20 cellular contexts compared by ENCODE assay signal in the genomic region with DNA sequence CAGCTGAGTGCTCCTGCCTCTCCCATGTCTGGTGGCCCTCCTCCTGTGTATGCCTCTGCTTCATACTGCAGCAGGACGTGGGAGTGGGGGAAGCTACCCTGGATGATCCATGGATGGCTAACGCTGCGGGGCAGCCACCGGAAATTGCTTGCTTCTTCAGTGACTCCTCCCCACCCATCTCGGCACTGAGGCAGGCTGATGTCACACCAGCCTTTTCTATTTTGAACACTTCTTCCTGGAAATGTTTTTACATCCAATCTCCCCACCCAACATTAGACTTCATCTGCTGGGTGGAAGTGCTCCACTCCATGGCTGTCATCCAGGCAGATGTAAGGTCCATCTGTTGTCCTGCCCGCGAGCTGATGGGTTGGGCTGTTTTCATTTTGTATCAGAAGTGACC. TPM values are rescaled to one million over a fixed set of nuclear protein-coding genes. Genes with fewer than 3 reads are reported as not detected.
A peak's percentile ranks its signal among the peaks of the same experiment; 100 is the strongest.
DNase-seq lines count a peak whose midpoint lies in the region; ATAC-seq, FAIRE-seq and TF ChIP-seq lines count a peak whose summit lies in the region.
"Had no signal": no experiment of that assay in that cellular context is flagged by ENCODE, and none has a peak within 500 bp of the region (broad histone marks: within the 10 kb centered on the region; RNA-seq: fewer than 3 reads in every experiment).

No MANE protein-coding gene starts in this region.

- intact Hi-C loops in aorta (cut with DNase I), result no loop called here

- no peak overlapping the region for H3K27ac ChIP-seq in aorta (ENCODE audit: low read depth in 1 of 2, low read length in 2 of 2)
- H3K27ac ChIP-seq: KMS-11 had no signal

- H3K4me1 Mint-ChIP-seq in activated naive CD8-positive, alpha-beta T cell treated with anti-CD3 and anti-CD28 coated beads, Interleukin-2, amount 10 ng/mL, durations not matched to agents 7 days and 5 days, result peaks cover 13% of the 10 kb centered on the region
- no peaks in the 10 kb centered on the region for H3K4me1 Mint-ChIP-seq in activated naive CD8-positive, alpha-beta T cell treated with anti-CD3 and anti-CD28 coated beads, Interleukin-2, amount 50 U/mL, for 24 hours

- no peak for TF ChIP-seq CTCF in fibroblast of pulmonary artery (IDR thresholded peaks at IDR 0.05; ENCODE audit: low read length, missing control alignments)

- DNase-seq in activated naive CD8-positive, alpha-beta T cell treated with anti-CD3 and anti-CD28 coated beads, Interleukin-2, amount 10 ng/mL, durations not matched to agents 7 days and 5 days, result no peak
- no peak for DNase-seq in activated naive CD8-positive, alpha-beta T cell treated with anti-CD3 and anti-CD28 coated beads, Interleukin-2, amount 50 U/mL, for 24 hours
- DNase-seq in fibroblast of pulmonary artery (ENCODE audit: low read depth) (peak; percentile 63), lung microvascular endothelial cell (ENCODE audit: low read depth in 2 of 2) (peak; percentile 11 to 74), aorta (peak; percentile 68 to 82), occipital lobe (lab: John Stamatoyannopoulos, UW) (no peak), frontal cortex (ENCODE audit: low spot score in 2 of 2) (no peak)
- DNase-seq in activated T-cell treated with anti-CD3 and anti-CD28 coated beads, Interleukin-2, amount 50 U/mL, for 1 hour, result no peak
- DNase-seq: activated CD4-positive, CD25-positive, alpha-beta regulatory T cell; activated naive CD4-positive, alpha-beta T cell treated with anti-CD3 and anti-CD28 coated beads, Interleukin-2, amount 10 ng/mL, durations not matched to agents 7 days and 5 days; caudate nucleus; H9; NCI-H1436; NCI-H345; stimulated activated naive CD4-positive, alpha-beta T cell had no signal

- no peaks in the 10 kb centered on the region for H3K27me3 Mint-ChIP-seq in activated naive CD8-positive, alpha-beta T cell treated with anti-CD3 and anti-CD28 coated beads, Interleukin-2, amount 10 ng/mL, durations not matched to agents 7 days and 5 days
- no peaks in the 10 kb centered on the region for H3K27me3 Mint-ChIP-seq in activated naive CD8-positive, alpha-beta T cell treated with anti-CD3 and anti-CD28 coated beads, Interleukin-2, amount 50 U/mL, for 24 hours
- H3K27me3 Mint-ChIP-seq: activated naive CD4-positive, alpha-beta T cell treated with anti-CD3 and anti-CD28 coated beads, Interleukin-2, amount 10 ng/mL, durations not matched to agents 7 days and 5 days had no signal

- peak overlapping the region; percentile 34 for H3K27ac Mint-ChIP-seq in activated naive CD8-positive, alpha-beta T cell treated with anti-CD3 and anti-CD28 coated beads, Interleukin-2, amount 10 ng/mL, durations not matched to agents 7 days and 5 days
- no peak overlapping the region for H3K27ac Mint-ChIP-seq in activated naive CD8-positive, alpha-beta T cell treated with anti-CD3 and anti-CD28 coated beads, Interleukin-2, amount 50 U/mL, for 24 hours
- H3K27ac Mint-ChIP-seq: activated naive CD4-positive, alpha-beta T cell treated with anti-CD3 and anti-CD28 coated beads, Interleukin-2, amount 10 ng/mL, durations not matched to agents 7 days and 5 days; H9 had no signal

- no peak overlapping the region for H3K4me3 Mint-ChIP-seq in activated naive CD8-positive, alpha-beta T cell treated with anti-CD3 and anti-CD28 coated beads, Interleukin-2, amount 10 ng/mL, durations not matched to agents 7 days and 5 days
- H3K4me3 Mint-ChIP-seq in activated naive CD8-positive, alpha-beta T cell treated with anti-CD3 and anti-CD28 coated beads, Interleukin-2, amount 50 U/mL, for 24 hours, result no peak overlapping the region
- H3K4me3 Mint-ChIP-seq: activated naive CD4-positive, alpha-beta T cell treated with anti-CD3 and anti-CD28 coated beads, Interleukin-2, amount 10 ng/mL, durations not matched to agents 7 days and 5 days had no signal

- no peak for FAIRE-seq in frontal cortex (lab: Jason Lieb, UNC)
- FAIRE-seq: D721Med had no signal

- H3K9me3 ChIP-seq in aorta (ENCODE audit: control insufficient read depth, low read length), result no peaks in the 10 kb centered on the region

- H3K36me3 ChIP-seq in aorta (ENCODE audit: control insufficient read depth in 1 of 2, insufficient read depth in 2 of 2, low read length in 1 of 2), result peaks cover 2 to 10% of the 10 kb centered on the region in 2 donors

- H3K27me3 ChIP-seq in aorta (ENCODE audit: control insufficient read depth in 1 of 2, insufficient read depth in 2 of 2, low read length in 1 of 2), result no peaks in the 10 kb centered on the region

- ATAC-seq in activated naive CD8-positive, alpha-beta T cell treated with anti-CD3 and anti-CD28 coated beads, Interleukin-2, amount 10 ng/mL, durations not matched to agents 7 days and 5 days (ENCODE audit: low read depth), result no peak
- no peak for ATAC-seq in activated naive CD8-positive, alpha-beta T cell treated with anti-CD3 and anti-CD28 coated beads, Interleukin-2, amount 50 U/mL, for 24 hours
- peak; percentile 34 for ATAC-seq in aorta (ENCODE audit: low FRiP score)

- H3K9me3 Mint-ChIP-seq in activated naive CD8-positive, alpha-beta T cell treated with anti-CD3 and anti-CD28 coated beads, Interleukin-2, amount 10 ng/mL, durations not matched to agents 7 days and 5 days, result no peaks in the 10 kb centered on the region
- H3K9me3 Mint-ChIP-seq in activated naive CD8-positive, alpha-beta T cell treated with anti-CD3 and anti-CD28 coated beads, Interleukin-2, amount 50 U/mL, for 24 hours, result no peaks in the 10 kb centered on the region
- H3K9me3 Mint-ChIP-seq: activated naive CD4-positive, alpha-beta T cell treated with anti-CD3 and anti-CD28 coated beads, Interleukin-2, amount 10 ng/mL, durations not matched to agents 7 days and 5 days; H9 had no signal

- POLR2A ChIA-PET in activated naive CD8-positive, alpha-beta T cell treated with anti-CD3 and anti-CD28 coated beads, Interleukin-2, amount 10 ng/mL, durations not matched to agents 7 days and 5 days (lab: Charles Lee), result no interaction called here

- 65 to 67% methylated on average over 7 of the region's 7 CpGs for WGBS in aorta, 2 donors

- H3K4me3 ChIP-seq in fibroblast of pulmonary artery (replicated peaks; ENCODE audit: low read depth, low read length), result no peak overlapping the region
- H3K4me3 ChIP-seq in aorta (ENCODE audit: low read length in 2 of 2), result no peak overlapping the region

- H3K36me3 Mint-ChIP-seq in activated naive CD8-positive, alpha-beta T cell treated with anti-CD3 and anti-CD28 coated beads, Interleukin-2, amount 10 ng/mL, durations not matched to agents 7 days and 5 days, result peaks cover 30% of the 10 kb centered on the region
- H3K36me3 Mint-ChIP-seq in activated naive CD8-positive, alpha-beta T cell treated with anti-CD3 and anti-CD28 coated beads, Interleukin-2, amount 50 U/mL, for 24 hours (ENCODE audit: low read depth), result peaks cover 30% of the 10 kb centered on the region

- no peaks in the 10 kb centered on the region for H3K4me1 ChIP-seq in aorta (ENCODE audit: control insufficient read depth in 1 of 2, insufficient read depth in 2 of 2, low read length in 2 of 2)

RNA-seq across cellular contexts. Expression of a gene that starts 58.9 kb away (rescaled TPM):
- total RNA-seq in activated naive CD8-positive, alpha-beta T cell treated with anti-CD3 and anti-CD28 coated beads, Interleukin-2, amount 10 ng/mL, durations not matched to agents 7 days and 5 days, result not detected
- total RNA-seq in lung microvascular endothelial cell (not detected in 2 replicates), aorta (under 1 TPM in 1 of 2 donors, not detected in 1; 0.18 TPM), occipital lobe (not detected), frontal cortex (not detected)
- 10 to 100 TPM in 1 of 2 donors, under 1 TPM in 1; 0.54 to 16.5 TPM for polyA plus RNA-seq in aorta
- total RNA-seq: A673, H9, OCI-LY7 had no signal
- polyA plus RNA-seq: neural cell had no signal

Comparison
In these comparisons a context has a peak if more than half of its experiments do, and no peak if none do; other contexts are left out.
1. DNase-seq: peak in fibroblast of pulmonary artery (single experiment), lung microvascular endothelial cell (2 of 2) and aorta (2 of 2); none in activated naive CD8-positive, alpha-beta T cell treated with anti-CD3 and anti-CD28 coated beads, Interleukin-2, amount 10 ng/mL, durations not matched to agents 7 days and 5 days (single experiment), activated naive CD8-positive, alpha-beta T cell treated with anti-CD3 and anti-CD28 coated beads, Interleukin-2, amount 50 U/mL, for 24 hours (single experiment), activated T-cell treated with anti-CD3 and anti-CD28 coated beads, Interleukin-2, amount 50 U/mL, for 1 hour (single experiment), occipital lobe (single experiment) and frontal cortex (0 of 2).